Comparison of ENCODE assay signal across 2 cellular contexts in genomic region chr12:57661376-57661775, GRCh38.
TF ChIP-seq lines count a peak whose summit lies in the region.

No MANE protein-coding gene starts in this region.

TF ChIP-seq in A549, 52 proteins besides CTCF, POLR2A, EP300 and RAD21 (continued from another document):
- no peak for TF ChIP-seq HMGXB4 (CRISPR knock-in tag; IDR thresholded peaks at IDR 0.05; ENCODE audit: borderline replicate concordance)
- no peak for TF ChIP-seq ELK1 (IDR thresholded peaks at IDR 0.05; ENCODE audit: low read depth, low read length)

TF ChIP-seq in GM23338, 12 proteins besides CTCF, POLR2A, EP300 and RAD21:
- TF ChIP-seq ZNF462 (CRISPR knock-in tag; IDR thresholded peaks at IDR 0.05) (no peak), POLR2AphosphoS5 (IDR thresholded peaks at IDR 0.05; ENCODE audit: low read depth) (no peak), EZH2phosphoT487 (IDR thresholded peaks at IDR 0.05; ENCODE audit: unreplicated experiment) (no peak), STAT1 (IDR thresholded peaks at IDR 0.05; ENCODE audit: unreplicated experiment) (no peak), ZNF114 (CRISPR knock-in tag; IDR thresholded peaks at IDR 0.05) (no peak), ZNF331 (CRISPR knock-in tag; IDR thresholded peaks at IDR 0.05; ENCODE audit: low read depth) (no peak), CREB1 (CRISPR knock-in tag; IDR thresholded peaks at IDR 0.05; ENCODE audit: low read depth) (no peak), ETS1 (IDR thresholded peaks at IDR 0.05) (no peak), EZH2 (IDR thresholded peaks at IDR 0.05; ENCODE audit: low read depth, unreplicated experiment) (no peak), JUNB (IDR thresholded peaks at IDR 0.05; ENCODE audit: unreplicated experiment) (no peak), REST (IDR thresholded peaks at IDR 0.05; ENCODE audit: unreplicated experiment) (no peak)
TF ChIP-seq in GM23338: peak in this region for 0.
